Comparison of ENCODE assay signal across 12 cellular contexts in the genomic region with DNA sequence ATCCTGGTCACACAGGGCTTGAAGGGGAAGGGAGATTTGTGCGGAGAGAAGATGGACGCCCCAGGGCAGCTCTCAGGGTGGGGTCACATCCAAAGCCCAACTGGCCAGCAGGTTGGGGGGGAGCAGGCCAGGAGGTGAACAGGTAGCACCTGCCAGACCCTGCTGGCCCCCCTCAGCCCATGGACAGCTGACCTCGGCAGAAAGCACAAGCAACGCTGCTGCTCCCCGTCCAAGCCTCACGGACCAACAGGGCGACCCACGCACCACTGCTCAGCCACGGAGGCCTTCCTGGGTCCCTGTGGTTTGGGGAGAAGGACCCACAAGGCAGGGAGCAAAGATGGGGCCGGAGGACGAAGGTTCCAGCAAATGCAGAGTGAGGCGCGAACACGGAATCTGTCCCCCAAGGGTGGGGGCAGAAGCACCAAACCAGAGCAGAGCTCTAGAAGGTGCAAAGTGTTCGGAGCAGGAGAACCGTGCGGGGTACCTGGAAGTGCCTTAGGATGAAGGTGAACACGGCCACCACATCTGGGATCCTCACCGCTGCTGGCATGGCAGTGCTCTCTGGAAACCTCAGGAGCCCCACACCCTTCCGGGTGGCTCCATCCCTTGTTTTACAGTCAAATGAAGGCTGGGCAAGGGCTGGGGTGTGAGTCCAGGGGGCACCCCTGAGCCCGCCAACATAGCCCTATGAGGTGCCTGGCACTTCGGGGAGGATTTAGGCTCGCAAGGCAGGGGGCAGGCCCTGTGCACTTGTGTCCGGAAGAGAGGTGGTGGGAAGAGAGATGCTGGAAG. TPM values are rescaled to one million over a fixed set of nuclear protein-coding genes. Genes with fewer than 3 reads are reported as not detected.
DNase-seq lines count a peak whose midpoint lies in the region; ATAC-seq and TF ChIP-seq lines count a peak whose summit lies in the region.
"Had no signal": no experiment of that assay in that cellular context is flagged by ENCODE, and none has a peak within 500 bp of the region (broad histone marks: within the 10 kb centered on the region; RNA-seq: fewer than 3 reads in every experiment).

No MANE protein-coding gene starts in this region.

- no peak overlapping the region for H3K23ac ChIP-seq in trophoblast cell (ENCODE audit: low read length)

- no peaks in the 10 kb centered on the region for H4K20me1 ChIP-seq in MM.1S (ENCODE audit: insufficient read depth, low read length)

- H4K12ac ChIP-seq in trophoblast cell (ENCODE audit: low read depth, low read length) = no peak overlapping the region

- peaks cover 25% of the 10 kb centered on the region for H3K79me1 ChIP-seq in trophoblast cell (ENCODE audit: low read length)

- intact Hi-C loops in right cardiac atrium (cut with DNase I) (no loop called here), cardiac septum (cut with DNase I) (loop anchor here (5.0 kb wide), 1 partner anchor 47 kb away; no protein-coding TSS in a partner anchor), uterus (cut with DNase I; ENCODE audit: low total_unique reads) (no loop called here)

- 87% methylated on average over 24 of the region's 24 CpGs for WGBS in right cardiac atrium
- no CpG with 5 or more reads among the region's 24 CpGs for WGBS in trophoblast cell (ENCODE audit: extremely low coverage, insufficient coverage, insufficient read length)

- peak overlapping the region; percentile 43 for H3K18ac ChIP-seq in trophoblast cell (ENCODE audit: low read length)

- H3K27ac ChIP-seq in right cardiac atrium (ENCODE audit: low read length) (peak overlapping the region; percentile 78), trophoblast cell (ENCODE audit: low read depth, low read length) (peak overlapping the region; percentile 96), uterus (peak overlapping the region; percentile 89 to 98), MM.1S (ENCODE audit: low read length) (no peak overlapping the region)

- no peak overlapping the region for H2AFZ ChIP-seq in trophoblast cell (ENCODE audit: insufficient read depth, low read length, poor library complexity)
- H2AFZ ChIP-seq in MM.1S (ENCODE audit: low read length) = no peak overlapping the region

- H3K9me2 ChIP-seq in MM.1S (replicated peaks; ENCODE audit: insufficient read depth, low read length) = no peaks in the 10 kb centered on the region

- H3K9me3 ChIP-seq in right cardiac atrium (ENCODE audit: control insufficient read depth, low read length) (no peaks in the 10 kb centered on the region), trophoblast cell (ENCODE audit: insufficient read depth, low read depth, low read length) (peaks cover 2% of the 10 kb centered on the region), uterus (no peaks in the 10 kb centered on the region), MM.1S (replicated peaks; ENCODE audit: insufficient read depth, low read length) (no peaks in the 10 kb centered on the region)

- TF ChIP-seq CTCF in fibroblast of the aortic adventitia (IDR thresholded peaks at IDR 0.05; ENCODE audit: insufficient read depth, low read length) (no peak), uterus (IDR thresholded peaks at IDR 0.05) (no peak), MM.1S (IDR thresholded peaks at IDR 0.05; ENCODE audit: low read length) (no peak)

- no peak overlapping the region for H3K4me3 ChIP-seq in right cardiac atrium (ENCODE audit: low read length)
- peak overlapping the region; percentile 59 for H3K4me3 ChIP-seq in fibroblast of the aortic adventitia (ENCODE audit: low read depth, low read length)
- no peak overlapping the region for H3K4me3 ChIP-seq in trophoblast cell (ENCODE audit: low read depth, low read length)
- H3K4me3 ChIP-seq in uterus = no peak overlapping the region
- H3K4me3 ChIP-seq in MM.1S (ENCODE audit: low read length) = no peak overlapping the region

- H3K9ac ChIP-seq in trophoblast cell (ENCODE audit: low read length) = no peak overlapping the region
- H3K9ac ChIP-seq in MM.1S (ENCODE audit: low read length) = no peak overlapping the region

- peak in 1 of 3 donors; percentile 51 for DNase-seq in right cardiac atrium
- no peak for DNase-seq in cardiac septum (ENCODE audit: low spot score)
- DNase-seq in fibroblast of the aortic adventitia (ENCODE audit: low read depth) = no peak
- no peak for DNase-seq in trophoblast cell
- no peak for DNase-seq in uterus
- DNase-seq in MM.1S = no peak
- no peak for DNase-seq in NCI-H2227 treated with DMSO at 0.1 percent for 48 hours (lab: John Stamatoyannopoulos, UW)
- no peak for DNase-seq in NCI-H774 (lab: John Stamatoyannopoulos, UW)
- DNase-seq: activated CD4-positive, CD25-positive, alpha-beta regulatory T cell treated with anti-CD3 and anti-CD28 coated beads, Interleukin-2, amount 50 U/mL, for 72 hours; NCI-H1048; NCI-H510A had no signal

- H4K8ac ChIP-seq in trophoblast cell (ENCODE audit: low read depth, low read length) = peak overlapping the region; percentile 75

- H2BK12ac ChIP-seq in trophoblast cell (ENCODE audit: low read length) = peak overlapping the region; percentile 70

- ATAC-seq in right cardiac atrium = no peak
- ATAC-seq: activated T-helper 17 cell treated with anti-CD3 and anti-CD28 coated beads, Interleukin-2, amount 50 U/mL, for 72 hours had no signal

- H3K27me3 ChIP-seq in right cardiac atrium (ENCODE audit: control insufficient read depth, insufficient read depth) = no peaks in the 10 kb centered on the region
- no peaks in the 10 kb centered on the region for H3K27me3 ChIP-seq in trophoblast cell (ENCODE audit: insufficient read depth, low read length)
- no peaks in the 10 kb centered on the region for H3K27me3 ChIP-seq in uterus
- H3K27me3 ChIP-seq in MM.1S (replicated peaks; ENCODE audit: insufficient read depth, low read length) = no peaks in the 10 kb centered on the region

- peak overlapping the region; percentile 13 for H3K4ac ChIP-seq in trophoblast cell (ENCODE audit: low read depth, low read length)

- TF ChIP-seq POLR2A in uterus (IDR thresholded peaks at IDR 0.05) = no peak

- peak overlapping the region; percentile 60 for H2BK120ac ChIP-seq in trophoblast cell (ENCODE audit: insufficient read depth, low read length, poor library complexity)

- H3F3A ChIP-seq in MM.1S (ENCODE audit: insufficient read depth, low read length) = peaks cover 16% of the 10 kb centered on the region

- peak overlapping the region; percentile 75 for H2AK5ac ChIP-seq in trophoblast cell (ENCODE audit: low read length)

- H2BK5ac ChIP-seq in trophoblast cell (ENCODE audit: low read depth, low read length, poor library complexity) = no peak overlapping the region

- H4K91ac ChIP-seq in trophoblast cell (ENCODE audit: low read depth, low read length) = peak overlapping the region; percentile 92

- H3K36me3 ChIP-seq in trophoblast cell (ENCODE audit: control insufficient read depth in 1 of 2, insufficient read depth in 2 of 2, low read length in 2 of 2) (peaks cover 0 to under 1% of the 10 kb centered on the region in 2 experiments), uterus (no peaks in the 10 kb centered on the region), MM.1S (replicated peaks; ENCODE audit: insufficient read depth, low read length) (no peaks in the 10 kb centered on the region)

- peaks cover 10% of the 10 kb centered on the region for H3K79me2 ChIP-seq in trophoblast cell (ENCODE audit: control insufficient read depth, insufficient read depth, low read length, poor library complexity)
- H3K79me2 ChIP-seq in MM.1S (ENCODE audit: low read length) = peaks cover 92% of the 10 kb centered on the region

- H3K4me1 ChIP-seq in right cardiac atrium (ENCODE audit: control insufficient read depth, insufficient read depth, low read length) (peaks cover 26% of the 10 kb centered on the region), trophoblast cell (ENCODE audit: control insufficient read depth in 1 of 2, insufficient read depth in 2 of 2, low read length in 2 of 2) (peaks cover 25 to 27% of the 10 kb centered on the region in 2 experiments), uterus (peaks cover 20 to 33% of the 10 kb centered on the region in 2 donors), MM.1S (ENCODE audit: low read length) (peaks cover 12% of the 10 kb centered on the region)

- no peak overlapping the region for H3K4me2 ChIP-seq in trophoblast cell (ENCODE audit: low read length)
- no peak overlapping the region for H3K4me2 ChIP-seq in MM.1S (ENCODE audit: low read depth, low read length)

- H3K14ac ChIP-seq in trophoblast cell (ENCODE audit: low read length) = peak overlapping the region; percentile 83

RNA-seq across cellular contexts. Expression of a gene that starts 17.9 kb away (rescaled TPM):
- 1 to 10 TPM in 2 of 4 donors, under 1 TPM in 2; 0.76 to 1.3 (median 1.0) TPM for total RNA-seq in right cardiac atrium
- 0.57 TPM for polyA plus RNA-seq in right cardiac atrium
- 1.6 TPM for total RNA-seq in cardiac septum
- total RNA-seq in fibroblast of the aortic adventitia (ENCODE audit: low replicate concordance) = 1.5 and 3.3 TPM in 2 replicates
- 0.18 and 0.19 TPM in 2 replicates for polyA plus RNA-seq in trophoblast cell (2013)
- total RNA-seq in uterus = 10 to 100 TPM in 1 of 4 donors, 1 to 10 TPM in 2, not detected in 1; 1.8 to 14.5 (median 3.8) TPM
- total RNA-seq: activated T-helper 17 cell treated with anti-CD3 and anti-CD28 coated beads, Interleukin-2, amount 50 U/mL, for 72 hours had no signal

RNA-seq across cellular contexts. Expression of a gene that starts 40.1 kb away (rescaled TPM):
- 100 to 1,000 TPM; 153 to 183 (median 168) TPM for total RNA-seq in right cardiac atrium
- polyA plus RNA-seq in right cardiac atrium = 86.9 TPM
- 95.5 TPM for total RNA-seq in cardiac septum
- total RNA-seq in fibroblast of the aortic adventitia (ENCODE audit: low replicate concordance) = 132 and 180 TPM in 2 replicates
- 53.1 and 56.6 TPM in 2 replicates for polyA plus RNA-seq in trophoblast cell (2013)
- total RNA-seq in uterus = 100 to 1,000 TPM; 119 to 399 (median 127) TPM

RNA-seq across cellular contexts. Expression of a gene that starts 44.5 kb away (rescaled TPM):
- total RNA-seq in right cardiac atrium (10 to 100 TPM; 25.1 to 42.9 (median 29.0) TPM), cardiac septum (19.5 TPM), fibroblast of the aortic adventitia (ENCODE audit: low replicate concordance) (27.5 and 36.7 TPM in 2 replicates), uterus (100 to 1,000 TPM in 1 of 4 donors, 10 to 100 TPM in 2, 1 to 10 TPM in 1; 6.5 to 102 (median 31.9) TPM)
- polyA plus RNA-seq in right cardiac atrium = 16.2 TPM
- polyA plus RNA-seq in trophoblast cell (2013) = 21.5 and 22.0 TPM in 2 replicates
